Comparison of ENCODE assay signal across 29 cellular contexts in genomic region chr4:153282023-153282422, GRCh38.
"Had no signal": no experiment of that assay in that cellular context is flagged by ENCODE, and none has a peak within 500 bp of the region (broad histone marks: within the 10 kb centered on the region; RNA-seq: fewer than 3 reads in every experiment).

No MANE protein-coding gene starts in this region.

- ATAC-seq: left colon; left lung; lower lobe of right lung; naive thymus-derived CD8-positive, alpha-beta T cell; pancreas; right cardiac atrium; stimulated activated memory B cell treated with anti-CD40 and anti-IgM and Interleukin-4, amounts not matched to agents 10 μg/mL and 1 μg/mL and 100 μg/mL, for 72 hours; stimulated activated naive CD8-positive, alpha-beta T cell treated with anti-CD3 and anti-CD28 coated beads, Interleukin-15, amount 100 ng/mL, for 72 hours had no signal

- H3K4me3 Mint-ChIP-seq: immature natural killer cell; naive thymus-derived CD8-positive, alpha-beta T cell; nephron; neural crest cell; stimulated activated memory B cell treated with anti-CD40 and anti-IgM and Interleukin-4, amounts not matched to agents 10 μg/mL and 1 μg/mL and 100 μg/mL, for 72 hours; stimulated activated naive CD8-positive, alpha-beta T cell treated with anti-CD3 and anti-CD28 coated beads, Interleukin-15, amount 100 ng/mL, for 72 hours; type B pancreatic cell had no signal

- H3K36me3 ChIP-seq: prostate gland, uterus had no signal

- FAIRE-seq: islet of Langerhans, kidney, pancreas had no signal

- H3K9me3 Mint-ChIP-seq: stimulated activated naive CD8-positive, alpha-beta T cell treated with anti-CD3 and anti-CD28 coated beads, Interleukin-15, amount 100 ng/mL, for 72 hours; type B pancreatic cell had no signal

- H3K4me1 ChIP-seq: left lung, lower lobe of right lung, pancreas, prostate gland, uterus had no signal

- DNase-seq: immature natural killer cell; kidney; left colon; left lung; lower lobe of right lung; mammary epithelial cell; mesenchymal stem cell; naive thymus-derived CD8-positive, alpha-beta T cell; nucleus accumbens; pancreas; posterior cingulate gyrus; retina; stimulated activated CD4-positive, alpha-beta T cell treated with anti-CD3 and anti-CD28 coated beads, Interleukin-1b, Interleukin-23, amount 100 ng/mL, for 48 hours; stimulated activated CD4-positive, alpha-beta T cell treated with anti-CD3 and anti-CD28 coated beads, Interleukin-2, amount 100 ng/mL, for 48 hours; stimulated activated CD4-positive, alpha-beta T cell treated with anti-CD3 and anti-CD28 coated beads, Interleukin-4, amount 100 ng/mL, for 4 hours; stimulated activated CD8-positive, alpha-beta memory T cell treated with anti-CD3 and anti-CD28 coated beads, Interleukin-4, amount 100 ng/mL, for 48 hours; stimulated activated naive CD4-positive, alpha-beta T cell treated with Interleukin-2 at 50 U/mL for 16 hours; stimulated activated naive CD8-positive, alpha-beta T cell treated with anti-CD3 and anti-CD28 coated beads, Interleukin-15, amount 100 ng/mL, for 72 hours; substantia nigra; uterus had no signal

- H3K27me3 ChIP-seq: left lung, pancreas, tibial nerve, uterus had no signal

- H3K27me3 Mint-ChIP-seq: naive thymus-derived CD8-positive, alpha-beta T cell; stimulated activated memory B cell treated with anti-CD40 and anti-IgM and Interleukin-4, amounts not matched to agents 10 μg/mL and 1 μg/mL and 100 μg/mL, for 72 hours; stimulated activated naive CD8-positive, alpha-beta T cell treated with anti-CD3 and anti-CD28 coated beads, Interleukin-15, amount 100 ng/mL, for 72 hours; type B pancreatic cell had no signal

- H3K4me3 ChIP-seq: left lung, lower lobe of right lung, pancreas, prostate gland, smooth muscle cell, tibial nerve, uterus had no signal

- H3K9me3 ChIP-seq: pancreas, prostate gland, uterus had no signal

- H3K4me2 ChIP-seq: smooth muscle cell had no signal

- H3K4me1 Mint-ChIP-seq: immature natural killer cell; stimulated activated memory B cell treated with anti-CD40 and anti-IgM and Interleukin-4, amounts not matched to agents 10 μg/mL and 1 μg/mL and 100 μg/mL, for 72 hours had no signal

- H3K27ac Mint-ChIP-seq: immature natural killer cell; nephron; stimulated activated memory B cell treated with anti-CD40 and anti-IgM and Interleukin-4, amounts not matched to agents 10 μg/mL and 1 μg/mL and 100 μg/mL, for 72 hours; stimulated activated naive CD8-positive, alpha-beta T cell treated with anti-CD3 and anti-CD28 coated beads, Interleukin-15, amount 100 ng/mL, for 72 hours; type B pancreatic cell had no signal

- H3K27ac ChIP-seq: left lung, lower lobe of right lung, pancreas, prostate gland, tibial nerve, uterus had no signal
